In genomic region chr9:93996367-93996766, GRCh38 we compare ENCODE assay signal across 32 cellular contexts. TPM values are rescaled to one million over a fixed set of nuclear protein-coding genes. Genes with fewer than 3 reads are reported as not detected.
"Had no signal": no experiment of that assay in that cellular context is flagged by ENCODE, and none has a peak within 500 bp of the region (broad histone marks: within the 10 kb centered on the region; RNA-seq: fewer than 3 reads in every experiment).

No MANE protein-coding gene starts in this region.

- H3K4me3 ChIP-seq: psoas muscle, skin epidermis, stomach, thoracic aorta, thyroid gland, tibial nerve, upper lobe of left lung had no signal

- FAIRE-seq: urothelium cell line had no signal

- H3K9me3 Mint-ChIP-seq: natural killer cell treated with Interleukin-12 subunit alpha and Interleukin-12 subunit beta and Interleukin-15 and Interleukin-18, amount 100 ng/mL, for 72 hours; nephron progenitor cell; neural crest cell; stimulated activated effector memory CD8-positive, alpha-beta T cell treated with anti-CD3 and anti-CD28 coated beads, Interleukin-12 subunit alpha, Interleukin-12 subunit beta, amount 100 ng/mL, for 72 hours; stimulated activated naive CD8-positive, alpha-beta T cell treated with anti-CD3 and anti-CD28 coated beads, Interleukin-15, Interleukin-2, amounts not matched to agents 100 ng/mL and 50 ng/mL, for 24 hours had no signal

- H3K27ac ChIP-seq: neutrophil, parathyroid adenoma, psoas muscle, skin epidermis, thoracic aorta, thyroid gland, tibial nerve, upper lobe of left lung had no signal

- H3K4me1 ChIP-seq: parathyroid adenoma, psoas muscle, thyroid gland, tibial nerve, upper lobe of left lung had no signal

- H3K4me1 Mint-ChIP-seq: naive thymus-derived CD8-positive, alpha-beta T cell; neural crest cell; stimulated activated effector memory CD8-positive, alpha-beta T cell treated with anti-CD3 and anti-CD28 coated beads, Interleukin-12 subunit alpha, Interleukin-12 subunit beta, amount 100 ng/mL, for 72 hours; stimulated activated naive B cell treated with anti-CD40 and anti-IgM and Interleukin-4, amounts not matched to agents 10 μg/mL and 1 μg/mL and 100 μg/mL, for 72 hours had no signal

- ATAC-seq: naive thymus-derived CD8-positive, alpha-beta T cell; natural killer cell treated with Interleukin-12 subunit alpha and Interleukin-12 subunit beta and Interleukin-15 and Interleukin-18, amount 100 ng/mL, for 72 hours; psoas muscle; right cardiac atrium; sciatic nerve; stimulated activated effector memory CD8-positive, alpha-beta T cell treated with anti-CD3 and anti-CD28 coated beads, Interleukin-12 subunit alpha, Interleukin-12 subunit beta, amount 100 ng/mL, for 72 hours; stimulated activated naive B cell treated with anti-CD40 and anti-IgM and Interleukin-4, amounts not matched to agents 10 μg/mL and 1 μg/mL and 100 μg/mL, for 72 hours had no signal

- H3K4me3 Mint-ChIP-seq: naive thymus-derived CD8-positive, alpha-beta T cell; natural killer cell treated with Interleukin-12 subunit alpha and Interleukin-12 subunit beta and Interleukin-15 and Interleukin-18, amount 100 ng/mL, for 72 hours; nephron progenitor cell; neural crest cell; stimulated activated effector memory CD8-positive, alpha-beta T cell treated with anti-CD3 and anti-CD28 coated beads, Interleukin-12 subunit alpha, Interleukin-12 subunit beta, amount 100 ng/mL, for 72 hours; stimulated activated naive B cell treated with anti-CD40 and anti-IgM and Interleukin-4, amounts not matched to agents 10 μg/mL and 1 μg/mL and 100 μg/mL, for 72 hours; stimulated activated naive CD8-positive, alpha-beta T cell treated with anti-CD3 and anti-CD28 coated beads, Interleukin-15, Interleukin-2, amounts not matched to agents 100 ng/mL and 50 ng/mL, for 24 hours had no signal

- H3K27ac Mint-ChIP-seq: naive thymus-derived CD8-positive, alpha-beta T cell; natural killer cell treated with Interleukin-12 subunit alpha and Interleukin-12 subunit beta and Interleukin-15 and Interleukin-18, amount 100 ng/mL, for 72 hours; nephron progenitor cell; progenitor cell of endocrine pancreas; stimulated activated effector memory CD8-positive, alpha-beta T cell treated with anti-CD3 and anti-CD28 coated beads, Interleukin-12 subunit alpha, Interleukin-12 subunit beta, amount 100 ng/mL, for 72 hours; stimulated activated naive B cell treated with anti-CD40 and anti-IgM and Interleukin-4, amounts not matched to agents 10 μg/mL and 1 μg/mL and 100 μg/mL, for 72 hours; stimulated activated naive CD8-positive, alpha-beta T cell treated with anti-CD3 and anti-CD28 coated beads, Interleukin-15, Interleukin-2, amounts not matched to agents 100 ng/mL and 50 ng/mL, for 24 hours had no signal

- DNase-seq: naive thymus-derived CD8-positive, alpha-beta T cell; nephron progenitor cell; nucleus accumbens; posterior cingulate gyrus; psoas muscle; right cardiac atrium; stimulated activated CD4-positive, alpha-beta T cell treated with anti-CD3 and anti-CD28 coated beads, Interleukin-15, amount 100 ng/mL, for 24 hours; stimulated activated CD4-positive, alpha-beta T cell treated with anti-CD3 and anti-CD28 coated beads, Interleukin-2, amount 100 ng/mL, for 24 hours; stimulated activated CD4-positive, alpha-beta T cell treated with anti-CD3 and anti-CD28 coated beads, Interleukin-2, amount 100 ng/mL, for 48 hours; stimulated activated CD4-positive, alpha-beta T cell treated with anti-CD3 and anti-CD28 coated beads, Interleukin-4, amount 100 ng/mL, for 24 hours; stimulated activated naive B cell treated with anti-CD40 and anti-IgM and Interleukin-4, amounts not matched to agents 10 μg/mL and 1 μg/mL and 100 μg/mL, for 72 hours; stimulated activated naive CD4-positive, alpha-beta T cell treated with Interleukin-2 at 50 U/mL for 16 hours; stomach; thyroid gland; trophoblast cell; upper lobe of left lung had no signal

- H3K27me3 ChIP-seq: stomach, thyroid gland, tibial nerve, upper lobe of left lung had no signal

- H3K36me3 ChIP-seq: neutrophil, stomach, thoracic aorta, thyroid gland, tibial nerve, upper lobe of left lung had no signal

- H3K36me3 Mint-ChIP-seq: natural killer cell treated with Interleukin-12 subunit alpha and Interleukin-12 subunit beta and Interleukin-15 and Interleukin-18, amount 100 ng/mL, for 72 hours; stimulated activated effector memory CD8-positive, alpha-beta T cell treated with anti-CD3 and anti-CD28 coated beads, Interleukin-12 subunit alpha, Interleukin-12 subunit beta, amount 100 ng/mL, for 72 hours; stimulated activated naive B cell treated with anti-CD40 and anti-IgM and Interleukin-4, amounts not matched to agents 10 μg/mL and 1 μg/mL and 100 μg/mL, for 72 hours had no signal

- H3K9me3 ChIP-seq: neutrophil, stomach, thoracic aorta, thyroid gland, tibial nerve had no signal

RNA-seq across cellular contexts. Expression of gene BARX1, which starts 41.2 kb away (rescaled TPM):
- total RNA-seq: naive thymus-derived CD8-positive, alpha-beta T cell; psoas muscle; renal cortical epithelial cell; right cardiac atrium; sciatic nerve; subcutaneous adipose tissue; temporal lobe; thoracic aorta; tibial nerve; upper lobe of left lung; ureter had no signal
- polyA plus RNA-seq: naive thymus-derived CD8-positive, alpha-beta T cell; psoas muscle; right cardiac atrium had no signal
